In genomic region chr7:103343332-103343731, GRCh38 we compare ENCODE assay signal across 1 cellular context.
TF ChIP-seq lines count a peak whose summit lies in the region.

No MANE protein-coding gene starts in this region.

TF ChIP-seq in GM12878, 131 proteins besides CTCF, POLR2A, EP300 and RAD21:
- TF ChIP-seq SIX5 (IDR thresholded peaks at IDR 0.05; ENCODE audit: low read depth, low read length, severe bottlenecking) (no peak), EED (IDR thresholded peaks at IDR 0.05; ENCODE audit: low read depth) (no peak), NBN (IDR thresholded peaks at IDR 0.05) (no peak), FOS (IDR thresholded peaks at IDR 0.05; ENCODE audit: borderline replicate concordance, extremely low read depth, insufficient read length) (no peak), TAF1 (IDR thresholded peaks at IDR 0.05; ENCODE audit: borderline replicate concordance, low read depth, low read length) (no peak), SP1 (IDR thresholded peaks at IDR 0.05; ENCODE audit: low read depth, low read length) (no peak), BCL11A (IDR thresholded peaks at IDR 0.05; ENCODE audit: low read depth, low read length) (no peak), TCF3 (IDR thresholded peaks at IDR 0.05; ENCODE audit: borderline replicate concordance, insufficient read depth, low read depth, low read length) (no peak), KAT2A (conservative IDR thresholded peaks at IDR 0.05; ENCODE audit: control insufficient read depth, low read depth, low read length) (no peak)
